In genomic region chr12:112937741-112938719, GRCh38 we compare ENCODE assay signal across 8 cellular contexts. TPM values are rescaled to one million over a fixed set of nuclear protein-coding genes. Genes with fewer than 3 reads are reported as not detected.
DNase-seq lines count a peak whose midpoint lies in the region; ATAC-seq, FAIRE-seq and TF ChIP-seq lines count a peak whose summit lies in the region.

Gene OAS3, plus strand, starts transcription at chr12:112938474. Its CDS starts 57 bp downstream, at chr12:112938531.

- H3K36me3 Mint-ChIP-seq in IgD-negative memory B cell, result peaks cover 3% of the 10 kb centered on the region
- H3K36me3 Mint-ChIP-seq in T-helper 17 cell (ENCODE audit: low read depth), result peaks cover 2% of the 10 kb centered on the region

- H3K4me1 Mint-ChIP-seq in IgD-negative memory B cell (peaks cover 22 to 31% (median 26%) of the 10 kb centered on the region in 3 donors), T-helper 17 cell (peaks cover 27% of the 10 kb centered on the region)

- H3K27ac Mint-ChIP-seq in IgD-negative memory B cell, result peak within 1 kb of the TSS; percentile 9 to 94 (median 91)
- H3K27ac Mint-ChIP-seq in T-helper 17 cell, result peak within 1 kb of the TSS; percentile 98

- WGBS in right cardiac atrium, result 8% methylated on average over 50 of the region's 50 CpGs

- FAIRE-seq in urothelium cell line (lab: Jason Lieb, UNC), result no peak

- H3K9me3 Mint-ChIP-seq in IgD-negative memory B cell, result peaks cover 0 to 2% (median 0%) of the 10 kb centered on the region in 3 donors

- intact Hi-C loops in ascending aorta (cut with DNase I), result no loop called here
- intact Hi-C loops in right cardiac atrium (cut with DNase I), result no loop called here

- TF ChIP-seq CTCF in ascending aorta (IDR thresholded peaks at IDR 0.05), result no peak

- no peaks in the 10 kb centered on the region for H3K27me3 ChIP-seq in ascending aorta
- no peaks in the 10 kb centered on the region for H3K27me3 ChIP-seq in right cardiac atrium (ENCODE audit: control insufficient read depth, insufficient read depth)
- H3K27me3 ChIP-seq in rectal smooth muscle tissue (ENCODE audit: control insufficient read depth, insufficient read depth, low read length), result no peaks in the 10 kb centered on the region

- H3K4me3 ChIP-seq in ascending aorta (peak within 1 kb of the TSS; percentile 67 to 88), right cardiac atrium (ENCODE audit: low read length) (peak within 1 kb of the TSS; percentile 70), rectal smooth muscle tissue (ENCODE audit: low read length) (peak within 1 kb of the TSS; percentile 73)

- ATAC-seq in T-helper 17 cell, result peak; percentile 81
- peak; percentile 97 for ATAC-seq in right cardiac atrium

- H3K4me1 ChIP-seq in ascending aorta (peaks cover 2 to 9% of the 10 kb centered on the region in 2 donors), right cardiac atrium (ENCODE audit: control insufficient read depth, insufficient read depth, low read length) (peaks cover 3% of the 10 kb centered on the region), rectal smooth muscle tissue (ENCODE audit: control insufficient read depth, insufficient read depth, low read length) (peaks cover 4% of the 10 kb centered on the region)

- H3K4me3 Mint-ChIP-seq in IgD-negative memory B cell, result peak within 1 kb of the TSS; percentile 88 to 94 (median 91)
- H3K4me3 Mint-ChIP-seq in T-helper 17 cell, result peak within 1 kb of the TSS; percentile 99

- peak within 1 kb of the TSS; percentile 42 for H3K9ac ChIP-seq in rectal smooth muscle tissue (ENCODE audit: low read length)

- H3K27ac ChIP-seq in ascending aorta (peak within 1 kb of the TSS; percentile 63 to 68), right cardiac atrium (ENCODE audit: low read length) (peak within 1 kb of the TSS; percentile 63), rectal smooth muscle tissue (ENCODE audit: low read depth, low read length) (peak within 1 kb of the TSS; percentile 67)

- H3K27me3 Mint-ChIP-seq in IgD-negative memory B cell (no peaks in the 10 kb centered on the region), T-helper 17 cell (no peaks in the 10 kb centered on the region)

- H3K36me3 ChIP-seq in ascending aorta, result no peaks in the 10 kb centered on the region
- no peaks in the 10 kb centered on the region for H3K36me3 ChIP-seq in rectal smooth muscle tissue (ENCODE audit: control insufficient read depth, insufficient read depth, low read length)

- DNase-seq in NOMO-1 (lab: John Stamatoyannopoulos, UW; ENCODE audit: unreplicated experiment in 2 of 2) (peak; percentile 29 to 38), NOMO-1 treated with dmso at 0.1 percent for 144 hours (lab: John Stamatoyannopoulos, UW; ENCODE audit: unreplicated experiment) (no peak), T-helper 17 cell (peak; percentile 51 to 67 (median 66)), ascending aorta (ENCODE audit: low spot score in 2 of 2) (peak; percentile 49 to 90), right cardiac atrium (peak; percentile 93 to 97 (median 96)), urothelium cell line (ENCODE audit: low spot score) (peak; percentile 70)

- H3K9me3 ChIP-seq in T-helper 17 cell (ENCODE audit: control insufficient read depth, low read length, poor library complexity, severe bottlenecking) (no peaks in the 10 kb centered on the region), ascending aorta (no peaks in the 10 kb centered on the region), right cardiac atrium (ENCODE audit: control insufficient read depth, low read length) (no peaks in the 10 kb centered on the region)

RNA-seq across cellular contexts. Expression of gene OAS3, which starts in this region (rescaled TPM):
- 12.9 TPM for polyA plus RNA-seq in IgD-negative memory B cell
- 10 to 100 TPM; 26.6 to 28.6 TPM for total RNA-seq in T-helper 17 cell
- 7.0 TPM for total RNA-seq in ascending aorta
- 10 to 100 TPM in 1 of 4 donors, 1 to 10 TPM in 3; 5.5 to 15.7 (median 7.9) TPM for total RNA-seq in right cardiac atrium
- polyA plus RNA-seq in right cardiac atrium, result 5.1 TPM
